1 cellular context compared by ENCODE assay signal in the genomic region with DNA sequence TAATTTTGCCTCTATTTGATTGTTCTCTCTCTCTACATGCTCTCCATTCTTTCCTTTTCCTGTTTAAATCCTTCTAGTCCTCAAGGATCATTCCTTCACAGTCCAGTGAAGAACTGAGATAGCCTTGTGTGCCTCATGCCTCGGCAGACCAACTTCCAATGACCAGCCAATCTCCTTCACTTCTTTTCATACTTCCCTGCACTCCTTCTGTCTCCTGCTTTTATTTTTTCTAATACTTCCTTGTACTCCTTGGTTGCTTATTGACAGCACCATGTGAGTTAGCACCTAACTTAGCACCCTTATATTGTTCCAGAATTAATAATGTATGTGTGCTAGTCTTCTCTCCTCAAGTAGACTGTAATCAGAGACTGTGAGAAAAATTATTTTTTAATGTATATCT.
TF ChIP-seq lines count a peak whose summit lies in the region.

No MANE protein-coding gene starts in this region.

TF ChIP-seq in GM23338, 12 proteins besides CTCF, POLR2A, EP300 and RAD21 (continued from another document):
- TF ChIP-seq, protein P1, sequence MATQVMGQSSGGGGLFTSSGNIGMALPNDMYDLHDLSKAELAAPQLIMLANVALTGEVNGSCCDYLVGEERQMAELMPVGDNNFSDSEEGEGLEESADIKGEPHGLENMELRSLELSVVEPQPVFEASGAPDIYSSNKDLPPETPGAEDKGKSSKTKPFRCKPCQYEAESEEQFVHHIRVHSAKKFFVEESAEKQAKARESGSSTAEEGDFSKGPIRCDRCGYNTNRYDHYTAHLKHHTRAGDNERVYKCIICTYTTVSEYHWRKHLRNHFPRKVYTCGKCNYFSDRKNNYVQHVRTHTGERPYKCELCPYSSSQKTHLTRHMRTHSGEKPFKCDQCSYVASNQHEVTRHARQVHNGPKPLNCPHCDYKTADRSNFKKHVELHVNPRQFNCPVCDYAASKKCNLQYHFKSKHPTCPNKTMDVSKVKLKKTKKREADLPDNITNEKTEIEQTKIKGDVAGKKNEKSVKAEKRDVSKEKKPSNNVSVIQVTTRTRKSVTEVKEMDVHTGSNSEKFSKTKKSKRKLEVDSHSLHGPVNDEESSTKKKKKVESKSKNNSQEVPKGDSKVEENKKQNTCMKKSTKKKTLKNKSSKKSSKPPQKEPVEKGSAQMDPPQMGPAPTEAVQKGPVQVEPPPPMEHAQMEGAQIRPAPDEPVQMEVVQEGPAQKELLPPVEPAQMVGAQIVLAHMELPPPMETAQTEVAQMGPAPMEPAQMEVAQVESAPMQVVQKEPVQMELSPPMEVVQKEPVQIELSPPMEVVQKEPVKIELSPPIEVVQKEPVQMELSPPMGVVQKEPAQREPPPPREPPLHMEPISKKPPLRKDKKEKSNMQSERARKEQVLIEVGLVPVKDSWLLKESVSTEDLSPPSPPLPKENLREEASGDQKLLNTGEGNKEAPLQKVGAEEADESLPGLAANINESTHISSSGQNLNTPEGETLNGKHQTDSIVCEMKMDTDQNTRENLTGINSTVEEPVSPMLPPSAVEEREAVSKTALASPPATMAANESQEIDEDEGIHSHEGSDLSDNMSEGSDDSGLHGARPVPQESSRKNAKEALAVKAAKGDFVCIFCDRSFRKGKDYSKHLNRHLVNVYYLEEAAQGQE (IDR thresholded peaks at IDR 0.05; ENCODE audit: unreplicated experiment): no peak
